In genomic region chr7:1464694-1465093, GRCh38 we compare ENCODE assay signal across 10 cellular contexts. TPM values are rescaled to one million over a fixed set of nuclear protein-coding genes. Genes with fewer than 3 reads are reported as not detected.
"Had no signal": no experiment of that assay in that cellular context is flagged by ENCODE, and none has a peak within 500 bp of the region (broad histone marks: within the 10 kb centered on the region; RNA-seq: fewer than 3 reads in every experiment).

No MANE protein-coding gene starts in this region.

- H3K4me3 ChIP-seq: GM23338 had no signal

- H2AFZ ChIP-seq: GM23338 had no signal

- H3K27ac ChIP-seq: HL-60 had no signal

- H3K4me2 ChIP-seq: GM23338 had no signal

- ATAC-seq: GM23338 had no signal

- DNase-seq: H9, HCEC 1CT, HFFc6, Kasumi-1, KG1 had no signal

- FAIRE-seq: H1, H54 had no signal

RNA-seq across cellular contexts. Expression of gene MICALL2, which starts 5.4 kb away (rescaled TPM):
- polyA plus RNA-seq: IgD-negative memory B cell had no signal
